1 cellular context compared by ENCODE assay signal in the genomic region with DNA sequence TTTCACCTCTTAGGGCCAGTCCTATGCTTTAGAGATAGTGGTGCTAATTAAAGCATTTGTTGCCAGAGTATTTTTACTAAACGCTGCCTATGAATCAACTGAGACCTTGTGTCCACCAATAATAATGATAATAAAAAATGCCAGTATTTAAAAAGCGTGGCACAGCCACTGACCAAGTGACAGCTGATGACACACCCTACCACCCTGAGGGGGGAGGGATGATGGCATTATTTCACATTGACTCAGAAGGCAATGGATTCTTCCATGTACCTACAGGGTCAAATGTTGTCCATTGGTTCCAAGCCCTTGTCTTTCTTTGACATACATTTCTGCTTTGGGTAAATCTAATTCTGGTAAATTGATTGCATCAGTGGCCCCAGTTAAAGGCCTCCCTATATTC.
TF ChIP-seq lines count a peak whose summit lies in the region.

No MANE protein-coding gene starts in this region.

TF ChIP-seq in IMR-90, 13 proteins besides CTCF, POLR2A, EP300 and RAD21 (continued from another document):
- TF ChIP-seq RFX5 (IDR thresholded peaks at IDR 0.05; ENCODE audit: low read depth, low read length) (no peak), SMC3 (IDR thresholded peaks at IDR 0.05; ENCODE audit: low read depth, low read length) (no peak), MXI1 (IDR thresholded peaks at IDR 0.05; ENCODE audit: borderline replicate concordance, low read depth, low read length) (no peak), NFE2L2 (IDR thresholded peaks at IDR 0.05; ENCODE audit: low read depth, low read length) (no peak), FOS (IDR thresholded peaks at IDR 0.05; ENCODE audit: low read depth, low read length) (no peak), BHLHE40 (IDR thresholded peaks at IDR 0.05; ENCODE audit: low read depth, low read length) (no peak), MAFK (IDR thresholded peaks at IDR 0.05; ENCODE audit: low read depth, low read length) (no peak)
- TF ChIP-seq, protein P1, sequence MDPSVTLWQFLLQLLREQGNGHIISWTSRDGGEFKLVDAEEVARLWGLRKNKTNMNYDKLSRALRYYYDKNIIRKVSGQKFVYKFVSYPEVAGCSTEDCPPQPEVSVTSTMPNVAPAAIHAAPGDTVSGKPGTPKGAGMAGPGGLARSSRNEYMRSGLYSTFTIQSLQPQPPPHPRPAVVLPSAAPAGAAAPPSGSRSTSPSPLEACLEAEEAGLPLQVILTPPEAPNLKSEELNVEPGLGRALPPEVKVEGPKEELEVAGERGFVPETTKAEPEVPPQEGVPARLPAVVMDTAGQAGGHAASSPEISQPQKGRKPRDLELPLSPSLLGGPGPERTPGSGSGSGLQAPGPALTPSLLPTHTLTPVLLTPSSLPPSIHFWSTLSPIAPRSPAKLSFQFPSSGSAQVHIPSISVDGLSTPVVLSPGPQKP (IDR thresholded peaks at IDR 0.05; ENCODE audit: borderline replicate concordance, low read depth, low read length) = no peak
- TF ChIP-seq, protein P2, sequence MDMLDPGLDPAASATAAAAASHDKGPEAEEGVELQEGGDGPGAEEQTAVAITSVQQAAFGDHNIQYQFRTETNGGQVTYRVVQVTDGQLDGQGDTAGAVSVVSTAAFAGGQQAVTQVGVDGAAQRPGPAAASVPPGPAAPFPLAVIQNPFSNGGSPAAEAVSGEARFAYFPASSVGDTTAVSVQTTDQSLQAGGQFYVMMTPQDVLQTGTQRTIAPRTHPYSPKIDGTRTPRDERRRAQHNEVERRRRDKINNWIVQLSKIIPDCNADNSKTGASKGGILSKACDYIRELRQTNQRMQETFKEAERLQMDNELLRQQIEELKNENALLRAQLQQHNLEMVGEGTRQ (IDR thresholded peaks at IDR 0.05; ENCODE audit: low read depth, low read length) = no peak
TF ChIP-seq in IMR-90: peak in this region for 0.
